8 cellular contexts compared by ENCODE assay signal in genomic region chr17:4947010-4947410, GRCh38. TPM values are rescaled to one million over a fixed set of nuclear protein-coding genes. Genes with fewer than 3 reads are reported as not detected.
A peak's percentile ranks its signal among the peaks of the same experiment; 100 is the strongest.
DNase-seq lines count a peak whose midpoint lies in the region; ATAC-seq and TF ChIP-seq lines count a peak whose summit lies in the region.

No MANE protein-coding gene starts in this region.

- DNase-seq in HFF-Myc (ENCODE audit: extremely low read depth, low read depth) (no peak), left lung (peak in 1 of 2 donors; percentile 61), type B pancreatic cell (ENCODE audit: extremely low spot score, unreplicated experiment) (no peak), NCI-H2029 treated with DMSO at 0.1 percent for 48 hours (lab: John Stamatoyannopoulos, UW) (no peak), NCI-H1092 treated with DMSO at 0.1 percent for 48 hours (lab: John Stamatoyannopoulos, UW) (no peak), NCI-H446 (lab: John Stamatoyannopoulos, UW) (no peak)

- H3K4me3 ChIP-seq in ACC112 (ENCODE audit: low read depth, low read length) (peak overlapping the region; percentile 90), HFF-Myc (replicated peaks; ENCODE audit: low read depth, low read length) (peak overlapping the region; percentile 97), left lung (peak overlapping the region; percentile 87 to 100)

- H3K9me3 Mint-ChIP-seq in activated naive CD8-positive, alpha-beta T cell (ENCODE audit: low read depth): no peaks in the 10 kb centered on the region
- H3K9me3 Mint-ChIP-seq in type B pancreatic cell: no peaks in the 10 kb centered on the region

- H3K36me3 ChIP-seq in ACC112 (ENCODE audit: insufficient read depth, low read length): peaks cover 16% of the 10 kb centered on the region; the same call in 1 of the 2 replicates
- H3K36me3 ChIP-seq in left lung: peaks cover 0 to 53% of the 10 kb centered on the region in 2 donors

- H3K27me3 Mint-ChIP-seq in activated naive CD8-positive, alpha-beta T cell: no peaks in the 10 kb centered on the region
- H3K27me3 Mint-ChIP-seq in type B pancreatic cell: no peaks in the 10 kb centered on the region

- H3K27me3 ChIP-seq in ACC112 (ENCODE audit: insufficient read depth, low read length): no peaks in the 10 kb centered on the region
- no peaks in the 10 kb centered on the region for H3K27me3 ChIP-seq in left lung

- peaks cover 18% of the 10 kb centered on the region for H3K36me3 Mint-ChIP-seq in activated naive CD8-positive, alpha-beta T cell
- peaks cover 13% of the 10 kb centered on the region for H3K36me3 Mint-ChIP-seq in type B pancreatic cell

- TF ChIP-seq CTCF in HFF-Myc (IDR thresholded peaks at IDR 0.05; ENCODE audit: low read depth, low read length, missing control alignments) (no peak), left lung (IDR thresholded peaks at IDR 0.05) (no peak), type B pancreatic cell (conservative IDR thresholded peaks at IDR 0.05) (no peak)

- H3K4me1 Mint-ChIP-seq in activated naive CD8-positive, alpha-beta T cell (ENCODE audit: low read depth): peaks cover 47% of the 10 kb centered on the region
- peaks cover 38% of the 10 kb centered on the region for H3K4me1 Mint-ChIP-seq in type B pancreatic cell (ENCODE audit: unreplicated experiment)

- H3K27ac Mint-ChIP-seq in activated naive CD8-positive, alpha-beta T cell: peak overlapping the region; percentile 89
- H3K27ac Mint-ChIP-seq in type B pancreatic cell: peak overlapping the region; percentile 87

- H3K79me2 ChIP-seq in ACC112 (ENCODE audit: control insufficient read depth, insufficient read depth, low read length, unreplicated experiment): peaks cover 60% of the 10 kb centered on the region

- H3K9me3 ChIP-seq in left lung: no peaks in the 10 kb centered on the region

- peak overlapping the region; percentile 97 for H3K4me3 Mint-ChIP-seq in activated naive CD8-positive, alpha-beta T cell
- H3K4me3 Mint-ChIP-seq in type B pancreatic cell: peak overlapping the region; percentile 96

- H3K27ac ChIP-seq in ACC112 (ENCODE audit: low read depth, low read length): peak overlapping the region; percentile 92
- peak overlapping the region; percentile 99 to 100 for H3K27ac ChIP-seq in left lung

- intact Hi-C loops in left lung (cut with DNase I): no loop called here

- H2AFZ ChIP-seq in ACC112 (ENCODE audit: low read length, unreplicated experiment): no peak overlapping the region

- H3K4me1 ChIP-seq in ACC112 (ENCODE audit: control insufficient read depth, insufficient read depth, low read length, unreplicated experiment): peaks cover 46% of the 10 kb centered on the region
- peaks cover 21 to 71% of the 10 kb centered on the region in 2 donors for H3K4me1 ChIP-seq in left lung

- no peak for ATAC-seq in left lung

RNA-seq across cellular contexts. Expression of gene PFN1, which starts 1.3 kb away (rescaled TPM):
- total RNA-seq in left lung (100 to 1,000 TPM; 619 to 987 TPM), type B pancreatic cell (ENCODE audit: low replicate concordance) (404 and 455 TPM in 2 replicates)

RNA-seq across cellular contexts. Expression of gene ENO3, which starts 3.9 kb away (rescaled TPM):
- 10 to 100 TPM; 15.0 to 15.9 TPM for total RNA-seq in left lung
- 4.8 and 24.0 TPM in 2 replicates for total RNA-seq in type B pancreatic cell (ENCODE audit: low replicate concordance)

RNA-seq across cellular contexts. Expression of gene RNF167, which starts 6.9 kb away (rescaled TPM):
- total RNA-seq in left lung: 100 to 1,000 TPM; 102 to 108 TPM
- 98.8 and 132 TPM in 2 replicates for total RNA-seq in type B pancreatic cell (ENCODE audit: low replicate concordance)

RNA-seq across cellular contexts. Expression of gene SLC25A11, which starts 7.2 kb away (rescaled TPM):
- total RNA-seq in left lung (10 to 100 TPM; 58.6 to 70.5 TPM), type B pancreatic cell (ENCODE audit: low replicate concordance) (60.2 and 63.6 TPM in 2 replicates)

RNA-seq across cellular contexts. Expression of gene GP1BA, which starts 14.9 kb away (rescaled TPM):
- total RNA-seq in left lung (under 1 TPM; 0.31 to 0.96 TPM), type B pancreatic cell (ENCODE audit: low replicate concordance) (not detected in 2 replicates)
